8 cellular contexts compared by ENCODE assay signal in genomic region chr5:88690619-88691560, GRCh38.
DNase-seq lines count a peak whose midpoint lies in the region; ATAC-seq and TF ChIP-seq lines count a peak whose summit lies in the region.

No MANE protein-coding gene starts in this region.

- peak overlapping the region; percentile 53 for H3K4me3 ChIP-seq in psoas muscle

- peaks cover 92% of the 10 kb centered on the region for H3K27me3 Mint-ChIP-seq in activated naive CD8-positive, alpha-beta T cell treated with anti-CD3 and anti-CD28 coated beads, Interleukin-2, amount 50 U/mL, for 24 hours

- TF ChIP-seq CTCF in psoas muscle (IDR thresholded peaks at IDR 0.05) = peak; percentile 95

- ATAC-seq in GM21786 (IDR thresholded peaks at IDR 0.05; ENCODE audit: unreplicated experiment) = peak; percentile 87
- ATAC-seq in activated naive CD8-positive, alpha-beta T cell treated with anti-CD3 and anti-CD28 coated beads, Interleukin-2, amount 50 U/mL, for 24 hours = peak; percentile 87
- peak; percentile 75 to 90 (median 83) for ATAC-seq in psoas muscle

- H3K36me3 ChIP-seq in psoas muscle (ENCODE audit: insufficient read depth in 1 of 2, low read depth in 1 of 2) = no peaks in the 10 kb centered on the region

- TF ChIP-seq EP300 in Ishikawa (IDR thresholded peaks at IDR 0.05; ENCODE audit: borderline replicate concordance) = no peak

- intact Hi-C loops in cardiac septum (cut with DNase I) = loop anchor here (2.0 kb wide), 1 partner anchor 910 kb away; no protein-coding TSS in a partner anchor
- intact Hi-C loops in psoas muscle (cut with DNase I) = loop anchor here (2.0 to 5.0 kb wide), 2 partner anchors 909 to 910 kb away; no protein-coding TSS in a partner anchor

- H3K27me3 ChIP-seq in psoas muscle (ENCODE audit: insufficient read depth in 3 of 3, low read length in 2 of 3) = peaks cover 6 to 100% (median 64%) of the 10 kb centered on the region in 3 donors

- H3K27ac ChIP-seq in psoas muscle = no peak overlapping the region

- no peaks in the 10 kb centered on the region for H3K9me3 ChIP-seq in psoas muscle

- peaks cover 21% of the 10 kb centered on the region for H3K4me1 ChIP-seq in psoas muscle

- peak overlapping the region; percentile 60 for H3K4me3 Mint-ChIP-seq in activated naive CD8-positive, alpha-beta T cell treated with anti-CD3 and anti-CD28 coated beads, Interleukin-2, amount 50 U/mL, for 24 hours

- H3K9me3 Mint-ChIP-seq in activated naive CD8-positive, alpha-beta T cell treated with anti-CD3 and anti-CD28 coated beads, Interleukin-2, amount 50 U/mL, for 24 hours = no peaks in the 10 kb centered on the region

- H3K36me3 Mint-ChIP-seq in activated naive CD8-positive, alpha-beta T cell treated with anti-CD3 and anti-CD28 coated beads, Interleukin-2, amount 50 U/mL, for 24 hours (ENCODE audit: low read depth) = no peaks in the 10 kb centered on the region

- WGBS in psoas muscle, 3 donors = 3 to 5% (median 4%) methylated on average over 48 of the region's 48 CpGs

- peak; percentile 20 for DNase-seq in GM04504 (ENCODE audit: low read depth)
- peak; percentile 68 for DNase-seq in SKM-1 treated with dmso at 0.1 percent for 144 hours (lab: John Stamatoyannopoulos, UW; ENCODE audit: unreplicated experiment)
- DNase-seq in activated naive CD8-positive, alpha-beta T cell treated with anti-CD3 and anti-CD28 coated beads, Interleukin-2, amount 50 U/mL, for 24 hours = peak; percentile 70
- DNase-seq in cardiac septum (ENCODE audit: low spot score) = peak; percentile 87
- peak; percentile 44 to 75 for DNase-seq in psoas muscle
- no peak for DNase-seq in RKO (ENCODE audit: low spot score)

- peak; percentile 96 for TF ChIP-seq RAD21 in Ishikawa (IDR thresholded peaks at IDR 0.05; ENCODE audit: low read depth)

- peak overlapping the region; percentile 50 for H3K27ac Mint-ChIP-seq in activated naive CD8-positive, alpha-beta T cell treated with anti-CD3 and anti-CD28 coated beads, Interleukin-2, amount 50 U/mL, for 24 hours

- peaks cover 22% of the 10 kb centered on the region for H3K4me1 Mint-ChIP-seq in activated naive CD8-positive, alpha-beta T cell treated with anti-CD3 and anti-CD28 coated beads, Interleukin-2, amount 50 U/mL, for 24 hours

TF ChIP-seq in Ishikawa, 13 proteins besides CTCF, POLR2A, EP300 and RAD21:
- TF ChIP-seq NFIC (IDR thresholded peaks at IDR 0.05) (no peak), TAF1 (IDR thresholded peaks at IDR 0.05; ENCODE audit: low read depth) (no peak), TEAD4 (IDR thresholded peaks at IDR 0.05) (peak; percentile 19; the same call in 1 of the 2 replicates), EGR1 (IDR thresholded peaks at IDR 0.05) (no peak), CEBPB (IDR thresholded peaks at IDR 0.05) (no peak), MAX (IDR thresholded peaks at IDR 0.05) (0 out of 2 replicates have a peak, but pooled peaks have one; percentile 26), TCF12 (IDR thresholded peaks at IDR 0.05; ENCODE audit: low read depth) (no peak), USF1 (IDR thresholded peaks at IDR 0.05) (no peak)
TF ChIP-seq in Ishikawa: peak in this region for 2.
